Comparison of ENCODE assay signal across 8 cellular contexts in genomic region chr5:180605554-180606214, GRCh38. TPM values are rescaled to one million over a fixed set of nuclear protein-coding genes. Genes with fewer than 3 reads are reported as not detected.
DNase-seq lines count a peak whose midpoint lies in the region; ATAC-seq and TF ChIP-seq lines count a peak whose summit lies in the region.

No MANE protein-coding gene starts in this region.

- H3K79me2 ChIP-seq in OCI-LY1 (ENCODE audit: insufficient read depth, low read length) = no peaks in the 10 kb centered on the region

- no peaks in the 10 kb centered on the region for H3K9me3 ChIP-seq in CD4-positive, CD25-positive, alpha-beta regulatory T cell (ENCODE audit: control insufficient read depth in 2 of 2, low read length in 2 of 2)
- no peaks in the 10 kb centered on the region for H3K9me3 ChIP-seq in HAP-1
- H3K9me3 ChIP-seq in OCI-LY1 (ENCODE audit: low read length) = no peaks in the 10 kb centered on the region

- no peaks in the 10 kb centered on the region for H3F3A ChIP-seq in OCI-LY1 (ENCODE audit: insufficient read depth, low read length)

- no peaks in the 10 kb centered on the region for H3K9me3 Mint-ChIP-seq in CD4-positive, CD25-positive, alpha-beta regulatory T cell
- no peaks in the 10 kb centered on the region for H3K9me3 Mint-ChIP-seq in activated T-cell treated with anti-CD3 and anti-CD28 coated beads, Interleukin-2, amount 50 U/mL, for 24 hours
- H3K9me3 Mint-ChIP-seq in progenitor cell of endocrine pancreas (ENCODE audit: low read depth) = no peaks in the 10 kb centered on the region

- no peaks in the 10 kb centered on the region for H3K27me3 ChIP-seq in CD4-positive, CD25-positive, alpha-beta regulatory T cell (ENCODE audit: control insufficient read depth, insufficient read depth, low read length)
- H3K27me3 ChIP-seq in HAP-1 (ENCODE audit: low read depth) = no peaks in the 10 kb centered on the region
- no peaks in the 10 kb centered on the region for H3K27me3 ChIP-seq in OCI-LY1 (ENCODE audit: insufficient read depth, low read length)

- DNase-seq in CD4-positive, CD25-positive, alpha-beta regulatory T cell = peak; percentile 19 to 86 (median 43)
- DNase-seq in HAP-1 (ENCODE audit: low spot score in 2 of 2) (peak; percentile 39 to 79), fibroblast of pulmonary artery (ENCODE audit: low read depth) (peak; percentile 69), progenitor cell of endocrine pancreas (ENCODE audit: low spot score, unreplicated experiment) (no peak), occipital lobe (lab: John Stamatoyannopoulos, UW) (no peak)
- peak; percentile 77 for DNase-seq in activated T-cell treated with anti-CD3 and anti-CD28 coated beads, Interleukin-2, amount 50 U/mL, for 24 hours

- no peak overlapping the region for H2AFZ ChIP-seq in OCI-LY1 (ENCODE audit: low read length)

- H3K9me2 ChIP-seq in OCI-LY1 (ENCODE audit: low read depth, low read length) = no peaks in the 10 kb centered on the region

- H3K4me3 ChIP-seq in CD4-positive, CD25-positive, alpha-beta regulatory T cell (ENCODE audit: low read depth, low read length) = no peak overlapping the region
- no peak overlapping the region for H3K4me3 ChIP-seq in HAP-1
- H3K4me3 ChIP-seq in OCI-LY1 (ENCODE audit: low read depth, low read length, poor library complexity, severe bottlenecking) = no peak overlapping the region
- H3K4me3 ChIP-seq in fibroblast of pulmonary artery (replicated peaks; ENCODE audit: low read depth, low read length) = no peak overlapping the region

- in situ Hi-C loops in HAP-1 (cut with MboI; ENCODE audit: low sequenced_read_pairs) = no loop called here

- no peak overlapping the region for H3K9ac ChIP-seq in OCI-LY1 (ENCODE audit: low read length)

- no peaks in the 10 kb centered on the region for H3K36me3 ChIP-seq in CD4-positive, CD25-positive, alpha-beta regulatory T cell (ENCODE audit: control insufficient read depth, insufficient read depth, low read length)
- H3K36me3 ChIP-seq in HAP-1 (replicated peaks) (no peaks in the 10 kb centered on the region), OCI-LY1 (ENCODE audit: insufficient read depth, low read length) (no peaks in the 10 kb centered on the region)

- H3K4me1 Mint-ChIP-seq in CD4-positive, CD25-positive, alpha-beta regulatory T cell = peaks cover 0 to 10% (median 1%) of the 10 kb centered on the region in 4 donors
- peaks cover 3% of the 10 kb centered on the region for H3K4me1 Mint-ChIP-seq in activated T-cell treated with anti-CD3 and anti-CD28 coated beads, Interleukin-2, amount 50 U/mL, for 24 hours (ENCODE audit: low read depth)
- H3K4me1 Mint-ChIP-seq in progenitor cell of endocrine pancreas (ENCODE audit: low read depth) = peaks cover 5% of the 10 kb centered on the region

- H3K36me3 Mint-ChIP-seq in CD4-positive, CD25-positive, alpha-beta regulatory T cell = no peaks in the 10 kb centered on the region
- no peaks in the 10 kb centered on the region for H3K36me3 Mint-ChIP-seq in activated T-cell treated with anti-CD3 and anti-CD28 coated beads, Interleukin-2, amount 50 U/mL, for 24 hours (ENCODE audit: low read depth)
- no peaks in the 10 kb centered on the region for H3K36me3 Mint-ChIP-seq in progenitor cell of endocrine pancreas (ENCODE audit: insufficient read depth)

- no peak overlapping the region for H3K27ac ChIP-seq in CD4-positive, CD25-positive, alpha-beta regulatory T cell (ENCODE audit: insufficient read depth, low read length, poor library complexity, severe bottlenecking)
- no peak overlapping the region for H3K27ac ChIP-seq in OCI-LY1 (ENCODE audit: low read depth, low read length, poor library complexity, severe bottlenecking)

- H3K4me2 ChIP-seq in OCI-LY1 (ENCODE audit: low read length) = no peak overlapping the region

- no peak overlapping the region for H3K4me3 Mint-ChIP-seq in CD4-positive, CD25-positive, alpha-beta regulatory T cell
- H3K4me3 Mint-ChIP-seq in activated T-cell treated with anti-CD3 and anti-CD28 coated beads, Interleukin-2, amount 50 U/mL, for 24 hours = no peak overlapping the region
- H3K4me3 Mint-ChIP-seq in progenitor cell of endocrine pancreas (ENCODE audit: low read depth) = no peak overlapping the region

- no peak overlapping the region for H3K27ac Mint-ChIP-seq in CD4-positive, CD25-positive, alpha-beta regulatory T cell
- H3K27ac Mint-ChIP-seq in activated T-cell treated with anti-CD3 and anti-CD28 coated beads, Interleukin-2, amount 50 U/mL, for 24 hours = no peak overlapping the region
- no peak overlapping the region for H3K27ac Mint-ChIP-seq in progenitor cell of endocrine pancreas

- H3K4me1 ChIP-seq in CD4-positive, CD25-positive, alpha-beta regulatory T cell (ENCODE audit: control insufficient read depth, insufficient read depth, low read length, poor library complexity, severe bottlenecking) = no peaks in the 10 kb centered on the region
- no peaks in the 10 kb centered on the region for H3K4me1 ChIP-seq in HAP-1
- no peaks in the 10 kb centered on the region for H3K4me1 ChIP-seq in OCI-LY1 (ENCODE audit: insufficient read depth, low read length, severe bottlenecking)

- TF ChIP-seq CTCF in OCI-LY1 (IDR thresholded peaks at IDR 0.05; ENCODE audit: low read length) (peak; percentile 81), fibroblast of pulmonary artery (IDR thresholded peaks at IDR 0.05; ENCODE audit: low read length, missing control alignments) (peak; percentile 84), progenitor cell of endocrine pancreas (IDR thresholded peaks at IDR 0.05; ENCODE audit: unreplicated experiment) (peak; percentile 77)

- ATAC-seq in CD4-positive, CD25-positive, alpha-beta regulatory T cell (ENCODE audit: low read depth in 2 of 2) = peak; percentile 51 to 66
- no peak for ATAC-seq in HG02938 (IDR thresholded peaks at IDR 0.05; ENCODE audit: unreplicated experiment)

- no peaks in the 10 kb centered on the region for H3K27me3 Mint-ChIP-seq in CD4-positive, CD25-positive, alpha-beta regulatory T cell
- H3K27me3 Mint-ChIP-seq in activated T-cell treated with anti-CD3 and anti-CD28 coated beads, Interleukin-2, amount 50 U/mL, for 24 hours = no peaks in the 10 kb centered on the region
- H3K27me3 Mint-ChIP-seq in progenitor cell of endocrine pancreas = peaks cover 18% of the 10 kb centered on the region

- no peaks in the 10 kb centered on the region for H4K20me1 ChIP-seq in OCI-LY1 (ENCODE audit: insufficient read depth, low read length)

RNA-seq across cellular contexts. Expression of gene SCGB3A1, which starts 14.4 kb away (rescaled TPM):
- not detected for total RNA-seq in CD4-positive, CD25-positive, alpha-beta regulatory T cell
- polyA plus RNA-seq in CD4-positive, CD25-positive, alpha-beta regulatory T cell = under 1 TPM in 1 of 4 donors, not detected in 3; 0.49 TPM
- total RNA-seq in progenitor cell of endocrine pancreas (0.87 TPM in 1 of 2 replicates, not detected in the other), occipital lobe (not detected)

RNA-seq across cellular contexts. Expression of gene FLT4, which starts 43.7 kb away (rescaled TPM):
- total RNA-seq in CD4-positive, CD25-positive, alpha-beta regulatory T cell = 2.4 TPM
- 1 to 10 TPM; 1.2 to 4.0 (median 2.3) TPM for polyA plus RNA-seq in CD4-positive, CD25-positive, alpha-beta regulatory T cell
- total RNA-seq in progenitor cell of endocrine pancreas = 2.0 TPM in 2 replicates
- 2.3 TPM for total RNA-seq in occipital lobe

Comparison
In these comparisons a context has a peak if more than half of its experiments do, and no peak if none do; other contexts are left out.
1. DNase-seq: peak in CD4-positive, CD25-positive, alpha-beta regulatory T cell (3 of 3), HAP-1 (2 of 2), activated T-cell treated with anti-CD3 and anti-CD28 coated beads, Interleukin-2, amount 50 U/mL, for 24 hours (single experiment) and fibroblast of pulmonary artery (single experiment); none in progenitor cell of endocrine pancreas (single experiment) and occipital lobe (single experiment).
2. Peak in every context shown above with its lines, with median percentiles within 50 percentile points of each other: CTCF ChIP-seq.